Comparison of ENCODE assay signal across 9 cellular contexts in the genomic region with DNA sequence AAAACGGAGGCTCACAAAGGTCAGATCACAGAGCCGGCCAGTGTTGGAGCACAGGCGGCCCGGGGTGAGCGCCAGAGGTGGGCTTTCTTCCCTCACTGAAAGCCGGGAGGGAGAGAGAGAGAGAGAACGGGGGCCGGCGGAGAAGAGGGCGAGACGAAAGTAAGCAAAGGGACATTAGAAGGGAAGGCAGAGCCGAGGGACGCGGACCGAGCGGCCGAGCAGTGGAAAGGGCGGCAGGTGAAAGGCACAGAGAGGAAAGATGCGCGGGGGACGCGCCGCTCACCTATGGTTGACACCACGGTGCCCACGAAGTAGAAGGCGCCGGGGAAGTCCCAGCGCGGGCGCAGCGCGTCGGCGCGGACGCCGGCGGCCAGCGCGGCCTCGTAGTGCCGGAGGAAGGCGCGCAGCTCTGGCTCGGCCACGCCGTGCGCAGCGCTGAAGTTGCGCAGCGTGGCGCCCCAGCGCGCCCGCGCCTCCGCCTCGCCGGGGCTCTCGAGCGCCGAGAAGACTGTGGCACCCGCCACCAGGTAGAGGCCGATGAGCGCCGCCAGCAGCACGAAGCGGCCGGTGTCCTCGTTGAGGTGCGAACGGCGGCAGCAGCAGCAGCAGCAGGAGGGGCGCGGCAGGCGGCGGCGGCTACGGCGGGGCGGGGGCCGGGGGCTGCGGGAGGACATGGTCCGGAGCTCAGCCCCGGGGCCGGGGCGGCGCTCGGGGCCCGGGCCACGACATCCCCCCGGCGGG. TPM values are rescaled to one million over a fixed set of nuclear protein-coding genes. Genes with fewer than 3 reads are reported as not detected.
DNase-seq lines count a peak whose midpoint lies in the region; ATAC-seq, FAIRE-seq and TF ChIP-seq lines count a peak whose summit lies in the region.
"Had no signal": no experiment of that assay in that cellular context is flagged by ENCODE, and none has a peak within 500 bp of the region (broad histone marks: within the 10 kb centered on the region; RNA-seq: fewer than 3 reads in every experiment).

No MANE protein-coding gene starts in this region.

- peaks cover 13% of the 10 kb centered on the region; the same call in 1 of the 2 replicates for H4K20me1 ChIP-seq in GM23338 (replicated peaks; ENCODE audit: insufficient read depth)

- H3K27me3 ChIP-seq in CD8-positive, alpha-beta T cell (ENCODE audit: insufficient read depth, low read length): peaks cover 26% of the 10 kb centered on the region
- H3K27me3 ChIP-seq in GM23338 (ENCODE audit: insufficient read depth): peaks cover 55% of the 10 kb centered on the region
- H3K27me3 ChIP-seq in effector memory CD4-positive, alpha-beta T cell (replicated peaks; ENCODE audit: control insufficient read depth, insufficient read depth, low read length, poor library complexity, severe bottlenecking): peaks cover 33% of the 10 kb centered on the region

- H3K36me3 Mint-ChIP-seq in CD8-positive, alpha-beta T cell: no peaks in the 10 kb centered on the region
- H3K36me3 Mint-ChIP-seq in GM23338 (ENCODE audit: low read depth): no peaks in the 10 kb centered on the region; the same call in 2 of the 3 replicates

- H3K9me2 ChIP-seq in GM23338 (ENCODE audit: insufficient read depth): no peaks in the 10 kb centered on the region

- ATAC-seq in CD8-positive, alpha-beta T cell: no peak
- ATAC-seq in GM23338: peak; percentile 14
- ATAC-seq in GM19395 (IDR thresholded peaks at IDR 0.05; ENCODE audit: unreplicated experiment): no peak
- no peak for ATAC-seq in GM21737 (IDR thresholded peaks at IDR 0.05; ENCODE audit: unreplicated experiment)

- no peak overlapping the region for H3K4me3 ChIP-seq in CD8-positive, alpha-beta T cell (ENCODE audit: low read depth, low read length)
- peak overlapping the region; percentile 84 for H3K4me3 ChIP-seq in GM23338
- H3K4me3 ChIP-seq in effector memory CD4-positive, alpha-beta T cell (ENCODE audit: insufficient read depth, low read depth, low read length, poor library complexity, severe bottlenecking): no peak overlapping the region

- no peak overlapping the region for H3K27ac Mint-ChIP-seq in CD8-positive, alpha-beta T cell
- H3K27ac Mint-ChIP-seq in GM23338: no peak overlapping the region

- H3K9me3 Mint-ChIP-seq in CD8-positive, alpha-beta T cell: no peaks in the 10 kb centered on the region
- no peaks in the 10 kb centered on the region; the same call in 2 of the 3 replicates for H3K9me3 Mint-ChIP-seq in GM23338

- H3K4me3 Mint-ChIP-seq in CD8-positive, alpha-beta T cell: peak overlapping the region; percentile 63
- peak overlapping the region; percentile 85 for H3K4me3 Mint-ChIP-seq in GM23338

- POLR2A ChIA-PET in CD8-positive, alpha-beta T cell (lab: Charles Lee): no interaction called here

- H3K79me2 ChIP-seq in GM23338 (replicated peaks; ENCODE audit: insufficient read depth): peaks cover 20% of the 10 kb centered on the region

- CTCF ChIA-PET in CD8-positive, alpha-beta T cell (lab: Charles Lee): no interaction called here

- DNase-seq in CD8-positive, alpha-beta T cell: no peak
- peak; percentile 57 for DNase-seq in GM23338 (ENCODE audit: low spot score)
- peak; percentile 21 to 39 for DNase-seq in activated T-cell treated with anti-CD3 and anti-CD28 coated beads, Interleukin-2, amount 50 U/mL, for 48 hours
- DNase-seq in islet precursor cell: peak; percentile 69
- DNase-seq in effector memory CD4-positive, alpha-beta T cell: no peak
- no peak for DNase-seq in GM19239 (ENCODE audit: insufficient read length, low spot score)

- H3K27me3 Mint-ChIP-seq in CD8-positive, alpha-beta T cell (ENCODE audit: low read depth): peaks cover 64% of the 10 kb centered on the region
- peaks cover 43% of the 10 kb centered on the region for H3K27me3 Mint-ChIP-seq in GM23338 (ENCODE audit: insufficient read depth, low read depth, poor library complexity)

- H3K36me3 ChIP-seq in CD8-positive, alpha-beta T cell (ENCODE audit: insufficient read depth, low read length): no peaks in the 10 kb centered on the region
- H3K36me3 ChIP-seq in GM23338 (ENCODE audit: insufficient read depth): no peaks in the 10 kb centered on the region
- H3K36me3 ChIP-seq in effector memory CD4-positive, alpha-beta T cell (ENCODE audit: control insufficient read depth, insufficient read depth, low read length): no peaks in the 10 kb centered on the region

- intact Hi-C loops in CD8-positive, alpha-beta T cell (cut with DNase I, micrococcal nuclease): no loop called here

- peak overlapping the region; percentile 96 for H3K4me2 ChIP-seq in GM23338

- no peaks in the 10 kb centered on the region for H3F3A ChIP-seq in GM23338 (replicated peaks; ENCODE audit: low read depth)

- FAIRE-seq in GM19239 (lab: Jason Lieb, UNC): no peak

- H2AFZ ChIP-seq in GM23338: peak overlapping the region; percentile 91

- peaks cover 16% of the 10 kb centered on the region for H3K4me1 Mint-ChIP-seq in CD8-positive, alpha-beta T cell (ENCODE audit: low read depth)
- H3K4me1 Mint-ChIP-seq in GM23338: peaks cover 21% of the 10 kb centered on the region

- H3K4me1 ChIP-seq in CD8-positive, alpha-beta T cell (ENCODE audit: insufficient read depth, low read length): peaks cover 3% of the 10 kb centered on the region
- H3K4me1 ChIP-seq in GM23338 (ENCODE audit: insufficient read depth): peaks cover 12% of the 10 kb centered on the region
- peaks cover 10% of the 10 kb centered on the region for H3K4me1 ChIP-seq in effector memory CD4-positive, alpha-beta T cell (ENCODE audit: control insufficient read depth, insufficient read depth, low read length, poor library complexity, severe bottlenecking)

- no peak overlapping the region for H3K27ac ChIP-seq in CD8-positive, alpha-beta T cell (ENCODE audit: low read depth, low read length)
- H3K27ac ChIP-seq in GM23338 (ENCODE audit: low read depth): no peak overlapping the region
- H3K27ac ChIP-seq in effector memory CD4-positive, alpha-beta T cell (ENCODE audit: insufficient read depth, low read length, poor library complexity, severe bottlenecking): no peak overlapping the region
- H3K27ac ChIP-seq: epithelial cell of prostate had no signal

- no peak for TF ChIP-seq CTCF in CD8-positive, alpha-beta T cell (IDR thresholded peaks at IDR 0.05)
- TF ChIP-seq CTCF in GM23338 (conservative IDR thresholded peaks at IDR 0.05; ENCODE audit: low read depth in 2 of 2): 0 out of 4 replicates have a peak, but pooled peaks of 1 of the 2 experiments have one; percentile 3

- no peaks in the 10 kb centered on the region for H3K9me3 ChIP-seq in CD8-positive, alpha-beta T cell (ENCODE audit: low read length)
- H3K9me3 ChIP-seq in effector memory CD4-positive, alpha-beta T cell (ENCODE audit: control insufficient read depth, low read length): no peaks in the 10 kb centered on the region

TF ChIP-seq in GM23338, 12 proteins besides CTCF, POLR2A, EP300 and RAD21:
- TF ChIP-seq EZH2 (IDR thresholded peaks at IDR 0.05; ENCODE audit: low read depth, unreplicated experiment) (peak; percentile 61), STAT1 (IDR thresholded peaks at IDR 0.05; ENCODE audit: unreplicated experiment) (no peak)

RNA-seq across cellular contexts. Expression of gene KCNK12, which starts 1.0 kb away (rescaled TPM):
- total RNA-seq in CD8-positive, alpha-beta T cell: under 1 TPM; 0.25 to 0.33 TPM
- 17.3 and 17.5 TPM in 2 replicates for total RNA-seq in GM23338 (2014; rRNA removed; shearing (Covaris generic))
- 6.6 and 7.1 TPM in 2 replicates for polyA plus RNA-seq in GM23338 (2016; fragmentation: Nextera tagmentation; extraction: Ambion mirVana)

Comparison
In these comparisons a context has a peak if more than half of its experiments do, and no peak if none do; other contexts are left out.
1. DNase-seq: peak in GM23338 (single experiment), activated T-cell treated with anti-CD3 and anti-CD28 coated beads, Interleukin-2, amount 50 U/mL, for 48 hours (2 of 2) and islet precursor cell (single experiment); none in CD8-positive, alpha-beta T cell (0 of 7), effector memory CD4-positive, alpha-beta T cell (0 of 3) and GM19239 (single experiment).
2. RNA of gene KCNK12, which starts 1.0 kb away (total RNA-seq): 17.3 to 17.5 TPM in GM23338; 0.25 to 0.33 TPM in CD8-positive, alpha-beta T cell; every median in the first group is over 10 times any median in the second.